Comparison of ENCODE assay signal across 10 cellular contexts in the genomic region with DNA sequence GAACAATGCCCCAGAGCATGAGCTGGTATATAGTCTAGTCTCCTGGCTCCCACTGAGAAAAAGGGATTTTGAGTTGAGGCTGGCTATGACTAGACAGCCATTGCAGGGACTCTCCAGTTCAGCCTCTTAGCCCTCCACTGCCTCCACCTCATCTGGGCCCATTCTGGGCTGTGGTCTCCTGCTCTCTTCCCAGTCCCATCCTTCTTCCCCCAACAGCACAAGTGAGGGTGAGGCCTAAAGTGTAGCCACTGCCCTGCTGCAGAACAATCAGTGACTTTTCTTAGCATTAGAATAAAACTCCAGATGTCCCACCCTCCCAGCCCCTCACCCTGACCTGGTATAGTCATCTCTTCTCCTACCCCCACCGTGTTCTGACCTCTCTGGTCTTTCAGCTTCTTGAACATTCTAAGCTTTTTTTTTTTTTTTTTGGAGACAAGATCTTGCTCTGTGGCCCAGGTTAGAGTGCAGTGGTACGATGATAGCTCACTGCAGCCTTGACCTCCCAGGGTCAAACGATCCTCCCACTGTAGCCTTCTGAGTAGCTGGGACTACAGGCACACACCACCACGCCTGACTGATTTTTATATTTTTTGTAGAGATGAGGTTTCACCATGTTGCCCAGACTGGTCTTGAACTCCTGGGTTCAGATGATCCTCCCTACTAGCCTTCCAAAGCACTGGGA. TPM values are rescaled to one million over a fixed set of nuclear protein-coding genes. Genes with fewer than 3 reads are reported as not detected.
A peak's percentile ranks its signal among the peaks of the same experiment; 100 is the strongest.
DNase-seq lines count a peak whose midpoint lies in the region; ATAC-seq and TF ChIP-seq lines count a peak whose summit lies in the region.
"Had no signal": no experiment of that assay in that cellular context is flagged by ENCODE, and none has a peak within 500 bp of the region (broad histone marks: within the 10 kb centered on the region; RNA-seq: fewer than 3 reads in every experiment).

No MANE protein-coding gene starts in this region.

- no peak overlapping the region for H3K14ac ChIP-seq in mesenchymal stem cell (ENCODE audit: low read length in 2 of 2)

- WGBS in mesenchymal stem cell, result 100% methylated on average over 1 of the region's 4 CpGs

- TF ChIP-seq CTCF in type B pancreatic cell (conservative IDR thresholded peaks at IDR 0.05), result no peak

- no peaks in the 10 kb centered on the region for H3K9me3 Mint-ChIP-seq in activated naive CD8-positive, alpha-beta T cell (ENCODE audit: low read depth)
- no peaks in the 10 kb centered on the region for H3K9me3 Mint-ChIP-seq in activated naive CD8-positive, alpha-beta T cell treated with anti-CD3 and anti-CD28 coated beads for 36 hours
- no peaks in the 10 kb centered on the region for H3K9me3 Mint-ChIP-seq in activated T-helper 17 cell treated with anti-CD3 and anti-CD28 coated beads, Interleukin-2, amount 50 U/mL, for 72 hours
- H3K9me3 Mint-ChIP-seq in type B pancreatic cell, result no peaks in the 10 kb centered on the region

- no peak overlapping the region for H2AFZ ChIP-seq in mesenchymal stem cell (ENCODE audit: low read depth, low read length)

- no peak overlapping the region for H3K9ac ChIP-seq in mesenchymal stem cell (ENCODE audit: low read length)

- H4K8ac ChIP-seq in mesenchymal stem cell (ENCODE audit: low read length), result no peak overlapping the region

- no peak overlapping the region for H4K91ac ChIP-seq in mesenchymal stem cell (ENCODE audit: low read length)

- peaks cover 15 to 18% of the 10 kb centered on the region in 2 experiments for H3K36me3 ChIP-seq in mesenchymal stem cell (ENCODE audit: control insufficient read depth in 1 of 2, insufficient read depth in 2 of 2, low read depth in 1 of 2, low read length in 2 of 2)

- H3K4me3 Mint-ChIP-seq in activated naive CD8-positive, alpha-beta T cell, result peak overlapping the region; percentile 17
- H3K4me3 Mint-ChIP-seq in activated naive CD8-positive, alpha-beta T cell treated with anti-CD3 and anti-CD28 coated beads for 36 hours, result no peak overlapping the region
- H3K4me3 Mint-ChIP-seq in activated T-helper 17 cell treated with anti-CD3 and anti-CD28 coated beads, Interleukin-2, amount 50 U/mL, for 72 hours, result peak overlapping the region; percentile 98
- peak overlapping the region; percentile 50 for H3K4me3 Mint-ChIP-seq in type B pancreatic cell

- H3K79me1 ChIP-seq in mesenchymal stem cell (replicated peaks; ENCODE audit: low read length, poor library complexity, severe bottlenecking), result no peaks in the 10 kb centered on the region

- H3K4me1 ChIP-seq in mesenchymal stem cell (ENCODE audit: control insufficient read depth, insufficient read depth, low read depth, low read length), result peaks cover 26% of the 10 kb centered on the region

- no peak overlapping the region for H2BK15ac ChIP-seq in mesenchymal stem cell (ENCODE audit: low read depth, poor library complexity, severe bottlenecking)

- H2AK5ac ChIP-seq in mesenchymal stem cell (ENCODE audit: low read length, severe bottlenecking), result peak overlapping the region; percentile 36

- no peak overlapping the region for H3K4ac ChIP-seq in mesenchymal stem cell (ENCODE audit: low read depth in 1 of 2, low read length in 2 of 2)

- no peaks in the 10 kb centered on the region for H3K27me3 Mint-ChIP-seq in activated naive CD8-positive, alpha-beta T cell
- no peaks in the 10 kb centered on the region for H3K27me3 Mint-ChIP-seq in activated naive CD8-positive, alpha-beta T cell treated with anti-CD3 and anti-CD28 coated beads for 36 hours
- H3K27me3 Mint-ChIP-seq in activated T-helper 17 cell treated with anti-CD3 and anti-CD28 coated beads, Interleukin-2, amount 50 U/mL, for 72 hours, result no peaks in the 10 kb centered on the region
- H3K27me3 Mint-ChIP-seq in type B pancreatic cell, result no peaks in the 10 kb centered on the region

- no peak overlapping the region for H3K18ac ChIP-seq in mesenchymal stem cell (ENCODE audit: low read depth in 1 of 2, low read length in 2 of 2)

- H2BK12ac ChIP-seq in mesenchymal stem cell (ENCODE audit: low read length in 2 of 2), result no peak overlapping the region

- peak overlapping the region; percentile 28 for H3K27ac ChIP-seq in mesenchymal stem cell (ENCODE audit: low read length, poor library complexity, severe bottlenecking)

- H3K36me3 Mint-ChIP-seq in activated naive CD8-positive, alpha-beta T cell, result peaks cover 7% of the 10 kb centered on the region
- peaks cover 42% of the 10 kb centered on the region for H3K36me3 Mint-ChIP-seq in activated naive CD8-positive, alpha-beta T cell treated with anti-CD3 and anti-CD28 coated beads for 36 hours
- H3K36me3 Mint-ChIP-seq in activated T-helper 17 cell treated with anti-CD3 and anti-CD28 coated beads, Interleukin-2, amount 50 U/mL, for 72 hours (ENCODE audit: low read depth), result peaks cover 85% of the 10 kb centered on the region
- peaks cover 15% of the 10 kb centered on the region for H3K36me3 Mint-ChIP-seq in type B pancreatic cell

- peak overlapping the region; percentile 72 for H3K27ac Mint-ChIP-seq in activated naive CD8-positive, alpha-beta T cell
- H3K27ac Mint-ChIP-seq in activated naive CD8-positive, alpha-beta T cell treated with anti-CD3 and anti-CD28 coated beads for 36 hours, result no peak overlapping the region
- no peak overlapping the region for H3K27ac Mint-ChIP-seq in activated T-helper 17 cell treated with anti-CD3 and anti-CD28 coated beads, Interleukin-2, amount 50 U/mL, for 72 hours
- peak overlapping the region; percentile 49 for H3K27ac Mint-ChIP-seq in type B pancreatic cell

- peak overlapping the region in 1 of 2 experiments; percentile 79 for H3K23ac ChIP-seq in mesenchymal stem cell (ENCODE audit: low read length in 2 of 2)

- no peak overlapping the region for H2BK120ac ChIP-seq in mesenchymal stem cell (ENCODE audit: low read depth, low read length)

- H3K9me3 ChIP-seq in mesenchymal stem cell (ENCODE audit: control insufficient read depth, low read length), result no peaks in the 10 kb centered on the region

- H2BK5ac ChIP-seq in mesenchymal stem cell (ENCODE audit: low read depth, low read length, poor library complexity, severe bottlenecking), result no peak overlapping the region

- H3K4me2 ChIP-seq in mesenchymal stem cell (ENCODE audit: low read length, poor library complexity, severe bottlenecking), result no peak overlapping the region

- H3K4me3 ChIP-seq in mesenchymal stem cell (ENCODE audit: insufficient read depth in 1 of 2, low read depth in 1 of 2, low read length in 2 of 2), result no peak overlapping the region

- DNase-seq in activated naive CD8-positive, alpha-beta T cell treated with anti-CD3 and anti-CD28 coated beads for 36 hours, result no peak
- DNase-seq in mesenchymal stem cell (no peak), type B pancreatic cell (ENCODE audit: extremely low spot score, unreplicated experiment) (no peak), epidermal melanocyte (ENCODE audit: insufficient read length, low spot score) (no peak)
- DNase-seq: NCI-H1694, NCI-H526 had no signal

- H3K4me1 Mint-ChIP-seq in activated naive CD8-positive, alpha-beta T cell (ENCODE audit: low read depth), result peaks cover 77% of the 10 kb centered on the region
- H3K4me1 Mint-ChIP-seq in activated naive CD8-positive, alpha-beta T cell treated with anti-CD3 and anti-CD28 coated beads for 36 hours, result peaks cover 67% of the 10 kb centered on the region
- peaks cover 53% of the 10 kb centered on the region for H3K4me1 Mint-ChIP-seq in activated T-helper 17 cell treated with anti-CD3 and anti-CD28 coated beads, Interleukin-2, amount 50 U/mL, for 72 hours
- H3K4me1 Mint-ChIP-seq in type B pancreatic cell (ENCODE audit: unreplicated experiment), result peaks cover 53% of the 10 kb centered on the region

- no peaks in the 10 kb centered on the region for H3K27me3 ChIP-seq in mesenchymal stem cell (ENCODE audit: control insufficient read depth in 1 of 2, insufficient read depth in 1 of 2, low read length in 2 of 2)

- ATAC-seq in activated T-helper 17 cell treated with anti-CD3 and anti-CD28 coated beads, Interleukin-2, amount 50 U/mL, for 72 hours (replicated peaks), result no peak
- no peak for ATAC-seq in HG03039 (IDR thresholded peaks at IDR 0.05; ENCODE audit: unreplicated experiment)
- ATAC-seq in HG03196 (IDR thresholded peaks at IDR 0.05; ENCODE audit: unreplicated experiment), result no peak

RNA-seq across cellular contexts. Expression of a gene that starts 4.3 kb away (rescaled TPM):
- total RNA-seq in activated naive CD8-positive, alpha-beta T cell treated with anti-CD3 and anti-CD28 coated beads for 36 hours, result 10 to 100 TPM; 91.1 to 91.8 TPM
- 100 to 1,000 TPM; 115 to 118 TPM for total RNA-seq in activated T-helper 17 cell treated with anti-CD3 and anti-CD28 coated beads, Interleukin-2, amount 50 U/mL, for 72 hours
- 63.2 TPM for polyA plus RNA-seq in mesenchymal stem cell (2013, experiment 1 of 2)
- polyA plus RNA-seq in mesenchymal stem cell (2013, experiment 2 of 2), result 60.2 TPM
- 90.8 and 121 TPM in 2 replicates for total RNA-seq in type B pancreatic cell (ENCODE audit: low replicate concordance)

RNA-seq across cellular contexts. Expression of a gene that starts 16.1 kb away (rescaled TPM):
- total RNA-seq in activated naive CD8-positive, alpha-beta T cell treated with anti-CD3 and anti-CD28 coated beads for 36 hours, result 10 to 100 TPM; 11.2 to 12.3 TPM
- total RNA-seq in activated T-helper 17 cell treated with anti-CD3 and anti-CD28 coated beads, Interleukin-2, amount 50 U/mL, for 72 hours, result 10 to 100 TPM; 19.3 to 22.4 TPM
- 10.8 TPM for polyA plus RNA-seq in mesenchymal stem cell (2013, experiment 1 of 2)
- 10.8 TPM for polyA plus RNA-seq in mesenchymal stem cell (2013, experiment 2 of 2)
- 34.3 and 38.8 TPM in 2 replicates for total RNA-seq in type B pancreatic cell (ENCODE audit: low replicate concordance)

Comparison
In these comparisons a context has a peak if more than half of its experiments do, and no peak if none do; other contexts are left out.
1. H3K27ac Mint-ChIP-seq: peak in activated naive CD8-positive, alpha-beta T cell (single experiment) and type B pancreatic cell (single experiment); none in activated naive CD8-positive, alpha-beta T cell treated with anti-CD3 and anti-CD28 coated beads for 36 hours (single experiment) and activated T-helper 17 cell treated with anti-CD3 and anti-CD28 coated beads, Interleukin-2, amount 50 U/mL, for 72 hours (single experiment).